9 cellular contexts compared by ENCODE assay signal in genomic region chr1:181149326-181150000, GRCh38.
DNase-seq lines count a peak whose midpoint lies in the region; ATAC-seq and FAIRE-seq lines count a peak whose summit lies in the region.
"Had no signal": no experiment of that assay in that cellular context is flagged by ENCODE, and none has a peak within 500 bp of the region (broad histone marks: within the 10 kb centered on the region; RNA-seq: fewer than 3 reads in every experiment).

No MANE protein-coding gene starts in this region.

- intact Hi-C loops in aorta (cut with DNase I), result loop anchor here in 1 of 2 donors (10.0 kb wide), 1 partner anchor 195 kb away; no protein-coding TSS in a partner anchor
- intact Hi-C loops in posterior cingulate gyrus (cut with DNase I), result loop anchor here (10.0 kb wide), 1 partner anchor 635 kb away; no protein-coding TSS in a partner anchor

- H3K36me3 ChIP-seq in aorta (ENCODE audit: control insufficient read depth in 1 of 2, insufficient read depth in 2 of 2, low read length in 1 of 2), result no peaks in the 10 kb centered on the region
- H3K36me3 ChIP-seq: lower lobe of right lung had no signal

- ATAC-seq in HG02973 (IDR thresholded peaks at IDR 0.05; ENCODE audit: unreplicated experiment) (peak; percentile 77), aorta (ENCODE audit: low FRiP score) (no peak)

- H3K27ac ChIP-seq in aorta (ENCODE audit: low read depth in 1 of 2, low read length in 2 of 2), result no peak overlapping the region
- H3K27ac ChIP-seq: lower lobe of right lung, VCaP had no signal

- H3K27me3 ChIP-seq in aorta (ENCODE audit: control insufficient read depth in 1 of 2, insufficient read depth in 2 of 2, low read length in 1 of 2), result no peaks in the 10 kb centered on the region

- 90 to 92% methylated on average over 10 of the region's 10 CpGs for WGBS in aorta, 2 donors

- DNase-seq in GM19239 (ENCODE audit: insufficient read length, low spot score) (no peak), NOMO-1 treated with dmso at 0.1 percent for 144 hours (lab: John Stamatoyannopoulos, UW; ENCODE audit: unreplicated experiment) (peak; percentile 40), aorta (no peak), posterior cingulate gyrus (no peak)
- peak; percentile 88 for DNase-seq in activated effector memory CD4-positive, alpha-beta T cell treated with anti-CD3 and anti-CD28 coated beads, Interleukin-2, amount 50 U/mL, for 16 hours
- peak; percentile 55 for DNase-seq in stimulated activated CD8-positive, alpha-beta memory T cell treated with anti-CD3 and anti-CD28 coated beads, Interleukin-12 subunit alpha, Interleukin-12 subunit beta, amount 100 ng/mL, for 1 hour (ENCODE audit: low read depth)
- DNase-seq: lower lobe of right lung had no signal

- peaks cover 1% of the 10 kb centered on the region for H3K9me3 ChIP-seq in aorta (ENCODE audit: control insufficient read depth, low read length)
- H3K9me3 ChIP-seq: lower lobe of right lung had no signal

- no peak overlapping the region for H3K4me3 ChIP-seq in aorta (ENCODE audit: low read length in 2 of 2)
- H3K4me3 ChIP-seq: lower lobe of right lung had no signal

- peaks cover 0 to 6% of the 10 kb centered on the region in 2 donors for H3K4me1 ChIP-seq in aorta (ENCODE audit: control insufficient read depth in 1 of 2, insufficient read depth in 2 of 2, low read length in 2 of 2)

- FAIRE-seq in GM19239 (lab: Jason Lieb, UNC), result peak; percentile 89

Comparison
In these comparisons a context has a peak if more than half of its experiments do, and no peak if none do; other contexts are left out.
1. DNase-seq: peak in NOMO-1 treated with dmso at 0.1 percent for 144 hours (single experiment), activated effector memory CD4-positive, alpha-beta T cell treated with anti-CD3 and anti-CD28 coated beads, Interleukin-2, amount 50 U/mL, for 16 hours (single experiment) and stimulated activated CD8-positive, alpha-beta memory T cell treated with anti-CD3 and anti-CD28 coated beads, Interleukin-12 subunit alpha, Interleukin-12 subunit beta, amount 100 ng/mL, for 1 hour (single experiment); none in GM19239 (single experiment), aorta (0 of 2) and posterior cingulate gyrus (0 of 10).